In the genomic region with DNA sequence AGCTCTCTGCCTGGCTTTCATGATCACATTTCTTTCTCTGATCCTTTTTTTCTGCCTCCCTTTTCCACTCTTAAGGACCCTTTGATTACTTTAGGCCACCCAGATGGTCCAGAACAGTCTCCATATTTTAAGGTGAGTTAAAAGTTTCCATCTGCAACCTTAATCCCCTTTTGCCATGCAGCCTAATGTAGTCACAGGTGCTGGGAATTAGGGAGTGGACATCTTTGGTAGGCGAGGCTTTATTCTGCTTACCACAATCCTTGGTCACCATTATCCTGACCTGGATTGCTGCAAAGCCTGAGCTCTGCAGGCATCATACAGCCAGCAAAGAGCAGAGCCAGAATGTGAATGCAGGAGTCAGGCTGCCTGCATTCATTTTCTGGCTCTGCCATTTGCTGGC, we compare ENCODE assay signal across 35 cellular contexts.
"Had no signal": no experiment of that assay in that cellular context is flagged by ENCODE, and none has a peak within 500 bp of the region (broad histone marks: within the 10 kb centered on the region; RNA-seq: fewer than 3 reads in every experiment).

No MANE protein-coding gene starts in this region.

- DNase-seq: Karpas-422, Kasumi-1, KBM-7, KG1, MG63, MM.1S, MV-4-11, NCI-H1048, NCI-H1092, NCI-H1092 treated with DMSO at 0.1 percent for 48 hours, NCI-H1105, NCI-H1105 treated with DMSO at 0.1 percent for 48 hours, NCI-H1417, NCI-H1417 treated with DMSO at 0.1 percent for 48 hours, NCI-H1436, NCI-H1436 treated with DMSO at 0.1 percent for 48 hours, NCI-H146, NCI-H1694, NCI-H1694 treated with DMSO at 0.1 percent for 48 hours, NCI-H187, NCI-H187 treated with DMSO at 0.1 percent for 48 hours, NCI-H1930, NCI-H2029, NCI-H2029 treated with DMSO at 0.1 percent for 48 hours, NCI-H2081, NCI-H2081 treated with DMSO at 0.1 percent for 48 hours, NCI-H2107, NCI-H2171, NCI-H2171 treated with DMSO at 0.1 percent for 48 hours, NCI-H2227 treated with DMSO at 0.1 percent for 48 hours, NCI-H226, NCI-H345, NCI-H446, NCI-H446 treated with DMSO at 0.1 percent for 48 hours had no signal

- H3K4me3 ChIP-seq: MG63 had no signal

- H3K36me3 ChIP-seq: MG63 had no signal

- H3K27ac ChIP-seq: KMS-11 had no signal
